ENCODE assay signal across 1 cellular context in genomic region chr7:2640858-2641257, GRCh38.
TF ChIP-seq lines count a peak whose summit lies in the region.

No MANE protein-coding gene starts in this region.

TF ChIP-seq in liver, 16 proteins besides CTCF, POLR2A, EP300 and RAD21 (continued from another document):
- TF ChIP-seq ATF3 (IDR thresholded peaks at IDR 0.05) (no peak), FOXA2 (IDR thresholded peaks at IDR 0.05) (no peak), TAF1 (conservative IDR thresholded peaks at IDR 0.05) (no peak), GABPA (IDR thresholded peaks at IDR 0.05 in 1 of 2, conservative IDR thresholded peaks at IDR 0.05 in 1 of 2) (no peak), MAX (IDR thresholded peaks at IDR 0.05) (no peak), JUND (IDR thresholded peaks at IDR 0.05) (no peak), HNF4A (conservative IDR thresholded peaks at IDR 0.05) (no peak), SP1 (IDR thresholded peaks at IDR 0.05) (no peak), FOXA1 (IDR thresholded peaks at IDR 0.05) (no peak)
- TF ChIP-seq, protein P1, sequence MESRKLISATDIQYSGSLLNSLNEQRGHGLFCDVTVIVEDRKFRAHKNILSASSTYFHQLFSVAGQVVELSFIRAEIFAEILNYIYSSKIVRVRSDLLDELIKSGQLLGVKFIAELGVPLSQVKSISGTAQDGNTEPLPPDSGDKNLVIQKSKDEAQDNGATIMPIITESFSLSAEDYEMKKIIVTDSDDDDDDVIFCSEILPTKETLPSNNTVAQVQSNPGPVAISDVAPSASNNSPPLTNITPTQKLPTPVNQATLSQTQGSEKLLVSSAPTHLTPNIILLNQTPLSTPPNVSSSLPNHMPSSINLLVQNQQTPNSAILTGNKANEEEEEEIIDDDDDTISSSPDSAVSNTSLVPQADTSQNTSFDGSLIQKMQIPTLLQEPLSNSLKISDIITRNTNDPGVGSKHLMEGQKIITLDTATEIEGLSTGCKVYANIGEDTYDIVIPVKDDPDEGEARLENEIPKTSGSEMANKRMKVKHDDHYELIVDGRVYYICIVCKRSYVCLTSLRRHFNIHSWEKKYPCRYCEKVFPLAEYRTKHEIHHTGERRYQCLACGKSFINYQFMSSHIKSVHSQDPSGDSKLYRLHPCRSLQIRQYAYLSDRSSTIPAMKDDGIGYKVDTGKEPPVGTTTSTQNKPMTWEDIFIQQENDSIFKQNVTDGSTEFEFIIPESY (IDR thresholded peaks at IDR 0.05), result no peak
- TF ChIP-seq, protein P2, sequence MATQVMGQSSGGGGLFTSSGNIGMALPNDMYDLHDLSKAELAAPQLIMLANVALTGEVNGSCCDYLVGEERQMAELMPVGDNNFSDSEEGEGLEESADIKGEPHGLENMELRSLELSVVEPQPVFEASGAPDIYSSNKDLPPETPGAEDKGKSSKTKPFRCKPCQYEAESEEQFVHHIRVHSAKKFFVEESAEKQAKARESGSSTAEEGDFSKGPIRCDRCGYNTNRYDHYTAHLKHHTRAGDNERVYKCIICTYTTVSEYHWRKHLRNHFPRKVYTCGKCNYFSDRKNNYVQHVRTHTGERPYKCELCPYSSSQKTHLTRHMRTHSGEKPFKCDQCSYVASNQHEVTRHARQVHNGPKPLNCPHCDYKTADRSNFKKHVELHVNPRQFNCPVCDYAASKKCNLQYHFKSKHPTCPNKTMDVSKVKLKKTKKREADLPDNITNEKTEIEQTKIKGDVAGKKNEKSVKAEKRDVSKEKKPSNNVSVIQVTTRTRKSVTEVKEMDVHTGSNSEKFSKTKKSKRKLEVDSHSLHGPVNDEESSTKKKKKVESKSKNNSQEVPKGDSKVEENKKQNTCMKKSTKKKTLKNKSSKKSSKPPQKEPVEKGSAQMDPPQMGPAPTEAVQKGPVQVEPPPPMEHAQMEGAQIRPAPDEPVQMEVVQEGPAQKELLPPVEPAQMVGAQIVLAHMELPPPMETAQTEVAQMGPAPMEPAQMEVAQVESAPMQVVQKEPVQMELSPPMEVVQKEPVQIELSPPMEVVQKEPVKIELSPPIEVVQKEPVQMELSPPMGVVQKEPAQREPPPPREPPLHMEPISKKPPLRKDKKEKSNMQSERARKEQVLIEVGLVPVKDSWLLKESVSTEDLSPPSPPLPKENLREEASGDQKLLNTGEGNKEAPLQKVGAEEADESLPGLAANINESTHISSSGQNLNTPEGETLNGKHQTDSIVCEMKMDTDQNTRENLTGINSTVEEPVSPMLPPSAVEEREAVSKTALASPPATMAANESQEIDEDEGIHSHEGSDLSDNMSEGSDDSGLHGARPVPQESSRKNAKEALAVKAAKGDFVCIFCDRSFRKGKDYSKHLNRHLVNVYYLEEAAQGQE (IDR thresholded peaks at IDR 0.05), result no peak
